ENCODE assay signal across 1 cellular context in genomic region chr9:4679268-4680177, GRCh38.
TF ChIP-seq lines count a peak whose summit lies in the region.

CDC37L1 (plus strand) TSS chr9:4679569; CDS start chr9:4679768, 199 bp downstream.

TF ChIP-seq in K562, 482 proteins besides CTCF, POLR2A, EP300 and RAD21 (continued from another document and continues in another):
- TF ChIP-seq ZNF407 (IDR thresholded peaks at IDR 0.05; ENCODE audit: low read depth), result no peak
- no peak for TF ChIP-seq HNRNPH1 (optimal IDR thresholded peaks at IDR 0.05; ENCODE audit: low read depth, low read length)
- no peak for TF ChIP-seq TCF3 (CRISPR knock-in tag; IDR thresholded peaks at IDR 0.05)
- TF ChIP-seq ZNF518B (CRISPR knock-in tag; IDR thresholded peaks at IDR 0.05), result no peak
- no peak for TF ChIP-seq ZNF512 (tag; IDR thresholded peaks at IDR 0.05)
- TF ChIP-seq ZBTB40 (IDR thresholded peaks at IDR 0.05), result peak; percentile 92
- no peak for TF ChIP-seq ZBTB40 (CRISPR knock-in tag; IDR thresholded peaks at IDR 0.05)
- no peak for TF ChIP-seq ZNF239 (CRISPR knock-in tag; IDR thresholded peaks at IDR 0.05)
- TF ChIP-seq PYGO2 (tag; IDR thresholded peaks at IDR 0.05), result no peak
- no peak for TF ChIP-seq ZNF318 (IDR thresholded peaks at IDR 0.05; ENCODE audit: borderline replicate concordance in 1 of 2, low read depth in 1 of 2)
- TF ChIP-seq E2F6 (IDR thresholded peaks at IDR 0.05; ENCODE audit: borderline replicate concordance in 1 of 2, extremely low read depth in 1 of 2, insufficient read depth in 1 of 2, insufficient read length in 1 of 2, low read depth in 1 of 2, low read length in 1 of 2, poor library complexity in 1 of 2, severe bottlenecking in 1 of 2), result peak; percentile 27 to 56
- TF ChIP-seq SMAD1 (IDR thresholded peaks at IDR 0.05; ENCODE audit: low read depth, low read length, partially characterized antibody), result peak; percentile 81
